Comparison of ENCODE assay signal across 37 cellular contexts in the genomic region with DNA sequence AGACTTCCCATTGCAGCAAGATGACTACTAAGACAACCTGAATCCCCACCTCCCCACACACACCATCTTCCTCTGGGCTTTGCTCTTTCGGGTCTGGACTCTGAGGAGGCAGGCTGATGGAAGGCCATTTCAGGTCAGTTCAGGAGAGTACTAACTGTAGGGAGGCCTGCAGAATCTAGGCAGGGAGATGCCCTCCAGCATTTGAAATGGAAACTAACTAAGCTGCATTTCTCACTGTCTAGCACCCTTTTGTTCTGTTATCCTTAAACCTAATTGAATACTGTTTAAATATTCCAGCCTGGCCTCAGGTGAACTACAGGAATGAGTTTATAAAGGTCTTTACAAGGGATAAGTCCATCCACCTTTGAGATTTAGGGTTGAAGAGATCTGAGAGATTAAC.
"Had no signal": no experiment of that assay in that cellular context is flagged by ENCODE, and none has a peak within 500 bp of the region (broad histone marks: within the 10 kb centered on the region; RNA-seq: fewer than 3 reads in every experiment).

No MANE protein-coding gene starts in this region.

- H3K36me3 Mint-ChIP-seq: activated CD8-positive, alpha-beta memory T cell treated with anti-CD3 and anti-CD28 coated beads, Interleukin-2, amount 10 ng/mL, durations not matched to agents 7 days and 5 days; activated naive CD4-positive, alpha-beta T cell treated with anti-CD3 and anti-CD28 coated beads, Interleukin-2, amount 10 ng/mL, durations not matched to agents 7 days and 5 days; activated naive CD4-positive, alpha-beta T cell treated with anti-CD3 and anti-CD28 coated beads, Interleukin-2, amount 50 U/mL, for 24 hours; activated naive CD8-positive, alpha-beta T cell; brain; WTC11 had no signal

- ATAC-seq: activated CD4-positive, alpha-beta T cell treated with anti-CD3 and anti-CD28 coated beads for 36 hours; activated CD4-positive, CD25-positive, alpha-beta regulatory T cell treated with anti-CD3 and anti-CD28 coated beads, Interleukin-2, amount 50 U/mL, for 24 hours; activated CD8-positive, alpha-beta memory T cell treated with anti-CD3 and anti-CD28 coated beads, Interleukin-2, amount 10 ng/mL, durations not matched to agents 7 days and 5 days; activated CD8-positive, alpha-beta T cell treated with anti-CD3 and anti-CD28 coated beads, Interleukin-2, amount 10 ng/mL, durations not matched to agents 7 days and 5 days; activated naive CD8-positive, alpha-beta T cell treated with anti-CD3 and anti-CD28 coated beads, Interleukin-2, amount 50 U/mL, for 24 hours; WTC11 had no signal

- H3K36me3 ChIP-seq: ascending aorta, cardiac muscle cell had no signal

- H3K9me3 ChIP-seq: ascending aorta had no signal

- H3K27ac Mint-ChIP-seq: activated CD4-positive, alpha-beta memory T cell treated with anti-CD3 and anti-CD28 coated beads, Interleukin-2, amount 10 ng/mL, durations not matched to agents 7 days and 5 days; activated CD4-positive, alpha-beta T cell treated with anti-CD3 and anti-CD28 coated beads for 36 hours; activated CD4-positive, alpha-beta T cell treated with anti-CD3 and anti-CD28 coated beads, Interleukin-2, amount 10 ng/mL, durations not matched to agents 7 days and 5 days; activated CD8-positive, alpha-beta memory T cell treated with anti-CD3 and anti-CD28 coated beads, Interleukin-2, amount 10 ng/mL, durations not matched to agents 7 days and 5 days; activated CD8-positive, alpha-beta T cell treated with anti-CD3 and anti-CD28 coated beads, Interleukin-2, amount 10 ng/mL, durations not matched to agents 7 days and 5 days; activated naive CD4-positive, alpha-beta T cell treated with anti-CD3 and anti-CD28 coated beads, Interleukin-2, amount 10 ng/mL, durations not matched to agents 7 days and 5 days; activated naive CD4-positive, alpha-beta T cell treated with anti-CD3 and anti-CD28 coated beads, Interleukin-2, amount 50 U/mL, for 24 hours; activated naive CD8-positive, alpha-beta T cell; activated naive CD8-positive, alpha-beta T cell treated with anti-CD3 and anti-CD28 coated beads, Interleukin-2, amount 10 ng/mL, durations not matched to agents 7 days and 5 days; activated naive CD8-positive, alpha-beta T cell treated with anti-CD3 and anti-CD28 coated beads, Interleukin-2, amount 50 U/mL, for 24 hours; activated T-cell treated with anti-CD3 and anti-CD28 coated beads, Interleukin-2, amount 50 U/mL, for 24 hours; activated T-helper 2 cell treated with anti-CD3 and anti-CD28 coated beads, Interferon-gamma antibody, Interleukin-2, Interleukin-4, amounts not matched to agents 10 μg/mL and 5 μg/mL and 100 μg/mL, durations not matched to agents 14 hours and 24 hours and 36 hours; brain; T-helper 1 cell treated with Interleukin-12 subunit alpha and Interleukin-12 subunit beta and Interleukin-4 antibody, amounts not matched to agents 30 μg/mL and 1 μg/mL, for 36 hours; T-helper 2 cell treated with Interferon-gamma antibody and Interleukin-4, amounts not matched to agents 5 μg/mL and 100 μg/mL, for 36 hours; WTC11 had no signal

- H3K27ac ChIP-seq: ascending aorta, cardiac muscle cell, VCaP had no signal

- H3K27me3 ChIP-seq: ascending aorta, cardiac muscle cell had no signal

- H3K27me3 Mint-ChIP-seq: activated CD4-positive, alpha-beta memory T cell treated with anti-CD3 and anti-CD28 coated beads, Interleukin-2, amount 10 ng/mL, durations not matched to agents 7 days and 5 days; activated CD4-positive, alpha-beta T cell treated with anti-CD3 and anti-CD28 coated beads for 36 hours; activated CD4-positive, alpha-beta T cell treated with anti-CD3 and anti-CD28 coated beads, Interleukin-2, amount 10 ng/mL, durations not matched to agents 7 days and 5 days; activated CD8-positive, alpha-beta memory T cell treated with anti-CD3 and anti-CD28 coated beads, Interleukin-2, amount 10 ng/mL, durations not matched to agents 7 days and 5 days; activated naive CD4-positive, alpha-beta T cell treated with anti-CD3 and anti-CD28 coated beads, Interleukin-2, amount 50 U/mL, for 24 hours; activated naive CD8-positive, alpha-beta T cell; activated naive CD8-positive, alpha-beta T cell treated with anti-CD3 and anti-CD28 coated beads, Interleukin-2, amount 10 ng/mL, durations not matched to agents 7 days and 5 days; activated naive CD8-positive, alpha-beta T cell treated with anti-CD3 and anti-CD28 coated beads, Interleukin-2, amount 50 U/mL, for 24 hours; central memory CD8-positive, alpha-beta T cell had no signal

- DNase-seq: activated CD4-positive, alpha-beta memory T cell treated with anti-CD3 and anti-CD28 coated beads, Interleukin-2, amount 10 ng/mL, durations not matched to agents 7 days and 5 days; activated CD4-positive, alpha-beta T cell treated with anti-CD3 and anti-CD28 coated beads for 1 hour; activated CD4-positive, alpha-beta T cell treated with anti-CD3 and anti-CD28 coated beads for 36 hours; activated CD4-positive, alpha-beta T cell treated with anti-CD3 and anti-CD28 coated beads for 48 hours; activated CD4-positive, alpha-beta T cell treated with anti-CD3 and anti-CD28 coated beads, Interleukin-2, amount 10 ng/mL, durations not matched to agents 7 days and 5 days; activated CD4-positive, alpha-beta T cell treated with anti-CD3 and anti-CD28 coated beads, Interleukin-2, amount 50 U/mL, for 48 hours; activated CD4-positive, CD25-positive, alpha-beta regulatory T cell; activated CD8-positive, alpha-beta memory T cell treated with anti-CD3 and anti-CD28 coated beads for 24 hours; activated CD8-positive, alpha-beta memory T cell treated with anti-CD3 and anti-CD28 coated beads, Interleukin-2, amount 10 ng/mL, durations not matched to agents 7 days and 5 days; activated CD8-positive, alpha-beta memory T cell treated with anti-CD3 and anti-CD28 coated beads, Interleukin-2, amount 50 U/mL, for 48 hours; activated CD8-positive, alpha-beta T cell treated with anti-CD3 and anti-CD28 coated beads, Interleukin-2, amount 10 ng/mL, durations not matched to agents 7 days and 5 days; activated effector memory CD4-positive, alpha-beta T cell treated with Interleukin-2 at 50 U/mL for 16 hours; activated gamma-delta T cell; activated naive CD4-positive, alpha-beta T cell treated with anti-CD3 and anti-CD28 coated beads, Interleukin-2, amount 10 ng/mL, durations not matched to agents 7 days and 5 days; activated naive CD4-positive, alpha-beta T cell treated with Interleukin-2 at 50 U/mL for 16 hours; activated naive CD8-positive, alpha-beta T cell treated with anti-CD3 and anti-CD28 coated beads, Interleukin-2, amount 10 ng/mL, durations not matched to agents 7 days and 5 days; activated naive CD8-positive, alpha-beta T cell treated with anti-CD3 and anti-CD28 coated beads, Interleukin-2, amount 50 U/mL, for 24 hours; activated T-cell treated with anti-CD3 and anti-CD28 coated beads, Interleukin-2, amount 50 U/mL, for 24 hours; activated T-cell treated with anti-CD3 and anti-CD28 coated beads, Interleukin-2, amount 50 U/mL, for 48 hours; amygdala; anterior cingulate cortex; caudate nucleus; cerebellar nuclear complex; T-helper 2 cell; T-helper 9 cell had no signal

- H3K4me3 ChIP-seq: ascending aorta, cardiac muscle cell had no signal

- H3K9me3 Mint-ChIP-seq: activated CD4-positive, alpha-beta memory T cell treated with anti-CD3 and anti-CD28 coated beads, Interleukin-2, amount 10 ng/mL, durations not matched to agents 7 days and 5 days; activated CD4-positive, alpha-beta T cell treated with anti-CD3 and anti-CD28 coated beads, Interleukin-2, amount 10 ng/mL, durations not matched to agents 7 days and 5 days; activated naive CD4-positive, alpha-beta T cell treated with anti-CD3 and anti-CD28 coated beads, Interleukin-2, amount 50 U/mL, for 24 hours; activated naive CD8-positive, alpha-beta T cell treated with anti-CD3 and anti-CD28 coated beads, Interleukin-2, amount 10 ng/mL, durations not matched to agents 7 days and 5 days; activated naive CD8-positive, alpha-beta T cell treated with anti-CD3 and anti-CD28 coated beads, Interleukin-2, amount 50 U/mL, for 24 hours; activated T-cell treated with anti-CD3 and anti-CD28 coated beads, Interleukin-2, amount 50 U/mL, for 24 hours; activated T-helper 2 cell treated with anti-CD3 and anti-CD28 coated beads, Interferon-gamma antibody, Interleukin-2, Interleukin-4, amounts not matched to agents 10 μg/mL and 5 μg/mL and 100 μg/mL, durations not matched to agents 14 hours and 24 hours and 36 hours; brain; central memory CD8-positive, alpha-beta T cell; T-helper 1 cell treated with Interleukin-12 subunit alpha and Interleukin-12 subunit beta and Interleukin-4 antibody, amounts not matched to agents 30 μg/mL and 1 μg/mL, for 36 hours; T-helper 2 cell treated with Interferon-gamma antibody and Interleukin-4, amounts not matched to agents 5 μg/mL and 100 μg/mL, for 36 hours had no signal

- H3K4me1 ChIP-seq: ascending aorta had no signal

- H3K4me3 Mint-ChIP-seq: activated CD4-positive, alpha-beta memory T cell treated with anti-CD3 and anti-CD28 coated beads, Interleukin-2, amount 10 ng/mL, durations not matched to agents 7 days and 5 days; activated CD4-positive, alpha-beta T cell treated with anti-CD3 and anti-CD28 coated beads for 36 hours; activated CD4-positive, alpha-beta T cell treated with anti-CD3 and anti-CD28 coated beads, Interleukin-2, amount 10 ng/mL, durations not matched to agents 7 days and 5 days; activated CD8-positive, alpha-beta memory T cell treated with anti-CD3 and anti-CD28 coated beads, Interleukin-2, amount 10 ng/mL, durations not matched to agents 7 days and 5 days; activated CD8-positive, alpha-beta T cell treated with anti-CD3 and anti-CD28 coated beads, Interleukin-2, amount 10 ng/mL, durations not matched to agents 7 days and 5 days; activated naive CD4-positive, alpha-beta T cell treated with anti-CD3 and anti-CD28 coated beads, Interleukin-2, amount 10 ng/mL, durations not matched to agents 7 days and 5 days; activated naive CD4-positive, alpha-beta T cell treated with anti-CD3 and anti-CD28 coated beads, Interleukin-2, amount 50 U/mL, for 24 hours; activated naive CD8-positive, alpha-beta T cell; activated naive CD8-positive, alpha-beta T cell treated with anti-CD3 and anti-CD28 coated beads, Interleukin-2, amount 10 ng/mL, durations not matched to agents 7 days and 5 days; activated naive CD8-positive, alpha-beta T cell treated with anti-CD3 and anti-CD28 coated beads, Interleukin-2, amount 50 U/mL, for 24 hours; activated T-cell treated with anti-CD3 and anti-CD28 coated beads, Interleukin-2, amount 50 U/mL, for 24 hours; central memory CD8-positive, alpha-beta T cell; T-helper 1 cell treated with Interleukin-12 subunit alpha and Interleukin-12 subunit beta and Interleukin-4 antibody, amounts not matched to agents 30 μg/mL and 1 μg/mL, for 36 hours; T-helper 2 cell treated with Interferon-gamma antibody and Interleukin-4, amounts not matched to agents 5 μg/mL and 100 μg/mL, for 36 hours; WTC11 had no signal
